ENCODE assay signal across 14 cellular contexts in the genomic region with DNA sequence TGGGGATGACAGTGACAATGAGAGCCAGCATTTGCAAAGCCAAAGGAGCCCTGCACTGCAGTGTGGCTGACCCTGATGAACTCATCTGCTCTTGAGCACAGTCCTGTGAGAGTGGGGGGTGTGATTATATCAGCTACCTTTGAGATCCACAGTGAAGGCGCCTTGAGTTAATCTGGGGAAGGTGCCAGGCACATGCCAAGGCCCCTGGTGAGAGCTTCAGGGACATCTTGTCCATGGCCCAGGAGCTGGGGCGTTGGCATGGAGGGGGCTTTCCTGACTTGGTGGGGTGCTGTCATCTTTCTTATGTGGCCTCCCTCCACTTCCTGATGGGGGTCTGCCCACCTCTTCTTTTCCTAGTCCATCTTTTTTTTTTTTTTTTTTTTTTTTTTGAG.
DNase-seq lines count a peak whose midpoint lies in the region; ATAC-seq and TF ChIP-seq lines count a peak whose summit lies in the region.
"Had no signal": no experiment of that assay in that cellular context is flagged by ENCODE, and none has a peak within 500 bp of the region (broad histone marks: within the 10 kb centered on the region; RNA-seq: fewer than 3 reads in every experiment).

No MANE protein-coding gene starts in this region.

- intact Hi-C loops in CD14-positive monocyte (cut with micrococcal nuclease) (loop anchor here in 1 of 2 donors (10.0 kb wide), 2 partner anchors 48 to 88 kb away; a partner anchor contains a TSS), adrenal gland (cut with DNase I) (loop anchor here (10.0 kb wide), 2 partner anchors 88 to 658 kb away; a partner anchor contains a TSS), lower lobe of right lung (cut with DNase I) (no loop called here), stomach (cut with DNase I; ENCODE audit: low total_unique reads) (loop anchor here (10.0 kb wide), 1 partner anchor 88 kb away; a partner anchor contains a TSS)

- TF ChIP-seq CTCF in CD14-positive monocyte (IDR thresholded peaks at IDR 0.05) (no peak), adrenal gland (IDR thresholded peaks at IDR 0.05) (no peak), lower lobe of right lung (IDR thresholded peaks at IDR 0.05) (no peak), stomach (IDR thresholded peaks at IDR 0.05) (no peak)

- H3K9me3 ChIP-seq in adrenal gland (replicated peaks in 1 of 3) (no peaks in the 10 kb centered on the region), lower lobe of right lung (no peaks in the 10 kb centered on the region), stomach (no peaks in the 10 kb centered on the region)
- H3K9me3 ChIP-seq: SJCRH30 had no signal

- no peaks in the 10 kb centered on the region for H3K27me3 Mint-ChIP-seq in CD14-positive monocyte (ENCODE audit: low read depth in 3 of 3)
- H3K27me3 Mint-ChIP-seq: activated CD4-positive, alpha-beta memory T cell treated with anti-CD3 and anti-CD28 coated beads, Interleukin-2, amount 10 ng/mL, durations not matched to agents 7 days and 5 days; brain had no signal

- H3K9me3 Mint-ChIP-seq in CD14-positive monocyte, result no peaks in the 10 kb centered on the region
- H3K9me3 Mint-ChIP-seq: activated CD4-positive, alpha-beta memory T cell treated with anti-CD3 and anti-CD28 coated beads, Interleukin-2, amount 10 ng/mL, durations not matched to agents 7 days and 5 days; brain had no signal

- TF ChIP-seq EP300 in stomach (IDR thresholded peaks at IDR 0.05), result no peak

- DNase-seq in CD14-positive monocyte (ENCODE audit: low spot score) (no peak), adrenal gland (no peak), lower lobe of right lung (peak; percentile 49), stomach (no peak), hepatic stellate cell (ENCODE audit: low spot score) (no peak)
- DNase-seq in activated CD8-positive, alpha-beta memory T cell treated with anti-CD3 and anti-CD28 coated beads, Interleukin-2, amount 50 U/mL, for 4 hours, result no peak
- DNase-seq: activated CD4-positive, alpha-beta memory T cell treated with anti-CD3 and anti-CD28 coated beads, Interleukin-2, amount 10 ng/mL, durations not matched to agents 7 days and 5 days; activated gamma-delta T cell; effector CD4-positive, alpha-beta T cell; NCI-H2171 treated with DMSO at 0.1 percent for 48 hours had no signal

- H3K36me3 ChIP-seq in adrenal gland (replicated peaks in 1 of 2) (no peaks in the 10 kb centered on the region), lower lobe of right lung (peaks cover 9% of the 10 kb centered on the region), stomach (peaks cover 0 to 19% (median 8%) of the 10 kb centered on the region in 4 donors)
- H3K36me3 ChIP-seq: SJCRH30 had no signal

- H3K36me3 Mint-ChIP-seq in CD14-positive monocyte, result peaks cover 44 to 50% of the 10 kb centered on the region in 2 donors
- H3K36me3 Mint-ChIP-seq: brain had no signal

- no peak overlapping the region for H3K4me3 ChIP-seq in adrenal gland
- no peak overlapping the region for H3K4me3 ChIP-seq in lower lobe of right lung
- no peak overlapping the region for H3K4me3 ChIP-seq in stomach
- H3K4me3 ChIP-seq: SJCRH30 had no signal

- no peak for ATAC-seq in lower lobe of right lung
- no peak for ATAC-seq in HG03139 (IDR thresholded peaks at IDR 0.05; ENCODE audit: unreplicated experiment)
- no peak for ATAC-seq in GM19452 (IDR thresholded peaks at IDR 0.05; ENCODE audit: unreplicated experiment)

- H3K27me3 ChIP-seq in adrenal gland, result no peaks in the 10 kb centered on the region
- no peaks in the 10 kb centered on the region for H3K27me3 ChIP-seq in lower lobe of right lung (ENCODE audit: low read depth)
- no peaks in the 10 kb centered on the region for H3K27me3 ChIP-seq in stomach
- H3K27me3 ChIP-seq: SJCRH30 had no signal

- 73 to 89% (median 79%) methylated on average over 2 of the region's 2 CpGs for WGBS in adrenal gland, 4 donors
- 82 to 93% (median 84%) methylated on average over 2 of the region's 2 CpGs for WGBS in stomach, 5 donors

- H3K27ac Mint-ChIP-seq in CD14-positive monocyte, result peak overlapping the region; percentile 77 to 94 (median 91)
- H3K27ac Mint-ChIP-seq: activated CD4-positive, alpha-beta memory T cell treated with anti-CD3 and anti-CD28 coated beads, Interleukin-2, amount 10 ng/mL, durations not matched to agents 7 days and 5 days; brain had no signal

- TF ChIP-seq POLR2A in adrenal gland (IDR thresholded peaks at IDR 0.05) (no peak), stomach (IDR thresholded peaks at IDR 0.05) (no peak)

- H3K4me1 Mint-ChIP-seq in CD14-positive monocyte, result peaks cover 22% of the 10 kb centered on the region

- H3K4me3 Mint-ChIP-seq in CD14-positive monocyte, result no peak overlapping the region
- H3K4me3 Mint-ChIP-seq: activated CD4-positive, alpha-beta memory T cell treated with anti-CD3 and anti-CD28 coated beads, Interleukin-2, amount 10 ng/mL, durations not matched to agents 7 days and 5 days; brain had no signal

- H3K27ac ChIP-seq in adrenal gland (peak overlapping the region in 3 of 5 donors; percentile 26 to 92 (median 71)), lower lobe of right lung (peak overlapping the region; percentile 80), stomach (peak overlapping the region; percentile 26 to 78 (median 56))
- H3K27ac ChIP-seq: SJCRH30 had no signal

- H3K4me1 ChIP-seq in adrenal gland (replicated peaks in 1 of 2), result peaks cover 6 to 10% of the 10 kb centered on the region in 2 donors
- H3K4me1 ChIP-seq in lower lobe of right lung, result peaks cover 26% of the 10 kb centered on the region
- peaks cover 0 to 20% (median 9%) of the 10 kb centered on the region in 4 donors for H3K4me1 ChIP-seq in stomach
